In the genomic region with DNA sequence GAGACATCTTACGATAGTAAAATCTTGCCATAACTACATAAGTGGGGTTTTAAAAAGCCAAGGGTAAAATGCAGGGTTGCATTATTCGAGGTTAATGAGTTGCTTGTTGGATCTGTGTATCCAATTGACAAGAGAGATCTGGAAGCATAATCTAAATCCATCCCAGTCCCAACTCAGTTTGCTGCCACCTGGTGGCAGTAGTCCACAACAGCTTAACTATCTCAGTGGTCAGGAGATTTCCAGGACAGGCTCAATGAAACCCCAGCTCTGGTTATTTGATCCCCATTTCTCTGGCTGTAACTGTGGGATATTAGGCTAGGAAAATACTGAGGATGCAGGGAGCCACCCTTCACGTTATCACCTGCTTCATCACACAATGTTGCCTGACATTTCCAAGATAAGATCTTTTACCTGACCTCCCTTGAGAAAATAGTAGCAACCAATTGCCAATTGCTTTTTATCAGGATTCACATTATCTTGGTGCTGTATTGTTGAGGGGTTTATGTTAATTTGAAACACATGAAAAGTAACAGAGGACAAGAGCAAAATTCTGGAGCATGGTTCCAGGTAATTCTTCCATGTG, we compare ENCODE assay signal across 1 cellular context.
TF ChIP-seq lines count a peak whose summit lies in the region.

No MANE protein-coding gene starts in this region.

TF ChIP-seq in GM23338, 12 proteins besides CTCF, POLR2A, EP300 and RAD21 (continued from another document):
- TF ChIP-seq, protein P1, sequence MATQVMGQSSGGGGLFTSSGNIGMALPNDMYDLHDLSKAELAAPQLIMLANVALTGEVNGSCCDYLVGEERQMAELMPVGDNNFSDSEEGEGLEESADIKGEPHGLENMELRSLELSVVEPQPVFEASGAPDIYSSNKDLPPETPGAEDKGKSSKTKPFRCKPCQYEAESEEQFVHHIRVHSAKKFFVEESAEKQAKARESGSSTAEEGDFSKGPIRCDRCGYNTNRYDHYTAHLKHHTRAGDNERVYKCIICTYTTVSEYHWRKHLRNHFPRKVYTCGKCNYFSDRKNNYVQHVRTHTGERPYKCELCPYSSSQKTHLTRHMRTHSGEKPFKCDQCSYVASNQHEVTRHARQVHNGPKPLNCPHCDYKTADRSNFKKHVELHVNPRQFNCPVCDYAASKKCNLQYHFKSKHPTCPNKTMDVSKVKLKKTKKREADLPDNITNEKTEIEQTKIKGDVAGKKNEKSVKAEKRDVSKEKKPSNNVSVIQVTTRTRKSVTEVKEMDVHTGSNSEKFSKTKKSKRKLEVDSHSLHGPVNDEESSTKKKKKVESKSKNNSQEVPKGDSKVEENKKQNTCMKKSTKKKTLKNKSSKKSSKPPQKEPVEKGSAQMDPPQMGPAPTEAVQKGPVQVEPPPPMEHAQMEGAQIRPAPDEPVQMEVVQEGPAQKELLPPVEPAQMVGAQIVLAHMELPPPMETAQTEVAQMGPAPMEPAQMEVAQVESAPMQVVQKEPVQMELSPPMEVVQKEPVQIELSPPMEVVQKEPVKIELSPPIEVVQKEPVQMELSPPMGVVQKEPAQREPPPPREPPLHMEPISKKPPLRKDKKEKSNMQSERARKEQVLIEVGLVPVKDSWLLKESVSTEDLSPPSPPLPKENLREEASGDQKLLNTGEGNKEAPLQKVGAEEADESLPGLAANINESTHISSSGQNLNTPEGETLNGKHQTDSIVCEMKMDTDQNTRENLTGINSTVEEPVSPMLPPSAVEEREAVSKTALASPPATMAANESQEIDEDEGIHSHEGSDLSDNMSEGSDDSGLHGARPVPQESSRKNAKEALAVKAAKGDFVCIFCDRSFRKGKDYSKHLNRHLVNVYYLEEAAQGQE (IDR thresholded peaks at IDR 0.05; ENCODE audit: unreplicated experiment), result no peak
TF ChIP-seq in GM23338: peak in this region for 0.
